ENCODE assay signal across 8 cellular contexts in genomic region chr1:32892368-32893197, GRCh38. TPM values are rescaled to one million over a fixed set of nuclear protein-coding genes. Genes with fewer than 3 reads are reported as not detected.
A peak's percentile ranks its signal among the peaks of the same experiment; 100 is the strongest.
DNase-seq lines count a peak whose midpoint lies in the region; ATAC-seq, FAIRE-seq and TF ChIP-seq lines count a peak whose summit lies in the region.

No MANE protein-coding gene starts in this region.

- H3K27me3 ChIP-seq in SK-N-SH (ENCODE audit: insufficient read depth), result 0 out of 2 replicates have a peak, but pooled peaks cover 5% of the 10 kb centered on the region

- H2AFZ ChIP-seq in SK-N-SH (ENCODE audit: low read depth), result no peak overlapping the region

- FAIRE-seq in A549 (lab: Jason Lieb, UNC), result no peak

- no peak for TF ChIP-seq RAD21 in A549 (conservative IDR thresholded peaks at IDR 0.05 in 1 of 2, IDR thresholded peaks at IDR 0.05 in 1 of 2)
- no peak for TF ChIP-seq RAD21 in SK-N-SH (IDR thresholded peaks at IDR 0.05; ENCODE audit: low read length)

- no peaks in the 10 kb centered on the region for H3K9me2 ChIP-seq in SK-N-SH

- TF ChIP-seq EP300 in A549 (IDR thresholded peaks at IDR 0.05) (no peak), SK-N-SH (IDR thresholded peaks at IDR 0.05; ENCODE audit: borderline replicate concordance in 1 of 2, low read depth in 1 of 2, low read length in 1 of 2) (no peak)

- 86% methylated on average over 20 of the region's 49 CpGs for WGBS in A549 (ENCODE audit: missing lambda C conversion rate)
- 82% methylated on average over 20 of the region's 49 CpGs for WGBS in SK-N-SH (ENCODE audit: low lambda C conversion rate)

- no peaks in the 10 kb centered on the region for H3K79me2 ChIP-seq in SK-N-SH (ENCODE audit: insufficient read depth)

- no peak for TF ChIP-seq POLR2A in A549 (IDR thresholded peaks at IDR 0.05; ENCODE audit: low read length)

- peaks cover 4% of the 10 kb centered on the region for H3F3A ChIP-seq in SK-N-SH (replicated peaks; ENCODE audit: insufficient read depth)

- peak; percentile 63 to 85 for ATAC-seq in A549
- no peak for ATAC-seq in GM18861 (IDR thresholded peaks at IDR 0.05; ENCODE audit: unreplicated experiment)
- no peak for ATAC-seq in GM21381 (IDR thresholded peaks at IDR 0.05; ENCODE audit: unreplicated experiment)

- no peak overlapping the region for H3K9ac ChIP-seq in SK-N-SH

- POLR2A ChIA-PET in A549 (lab: Yijun Ruan, JAX), result no interaction called here
- POLR2A ChIA-PET in SK-N-SH (lab: Yijun Ruan, JAX), result interaction anchor here (0.9 kb wide), 1 partner anchor 9 kb away, joined by 3 read pairs; no protein-coding TSS in a partner anchor

- DNase-seq in A549 (ENCODE audit: low read depth in 1 of 2, low spot score in 1 of 2), result peak; percentile 44 to 51
- DNase-seq in SK-N-SH, result peak; percentile 92
- DNase-seq in choroid plexus epithelial cell (ENCODE audit: low read depth), result peak; percentile 21
- DNase-seq in left kidney (ENCODE audit: low read depth, low spot score), result peak; percentile 69
- peak; percentile 32 to 63 for DNase-seq in stimulated activated CD4-positive, alpha-beta T cell treated with anti-CD3 and anti-CD28 coated beads, Interleukin-4, amount 100 ng/mL, for 48 hours (ENCODE audit: low read depth in 2 of 2)

- no peaks in the 10 kb centered on the region for H4K20me1 ChIP-seq in SK-N-SH (ENCODE audit: insufficient read depth)

- no peaks in the 10 kb centered on the region for H3K36me3 ChIP-seq in SK-N-SH (replicated peaks in 1 of 2; ENCODE audit: control insufficient read depth in 1 of 2, insufficient read depth in 2 of 2, low read length in 1 of 2)

- H3K4me2 ChIP-seq in A549, result peak overlapping the region; percentile 99
- 0 out of 2 replicates have a peak overlapping the region, but pooled peaks have one; percentile 47 for H3K4me2 ChIP-seq in SK-N-SH

- CTCF ChIA-PET in A549 (lab: Yijun Ruan, JAX) (interaction anchor here (0.5 to 3.8 kb wide), 31 partner anchors 10 to 409 kb away, joined by 3 to 15 read pairs (median 4); partner anchors contain the start of genes RNF19B and TMEM54), SK-N-SH (lab: Yijun Ruan, JAX) (interaction anchor here (0.6 to 9.0 kb wide), 27 partner anchors 9 to 203 kb away, joined by 3 to 46 read pairs (median 4); partner anchors contain the start of gene FNDC5)

- H3K4me3 ChIP-seq in A549 (peak overlapping the region; percentile 55), SK-N-SH (ENCODE audit: low read depth in 2 of 2, low read length in 1 of 2) (peak overlapping the region in 1 of 2 experiments; percentile 14; a peak in 3 of 4 replicates), choroid plexus epithelial cell (ENCODE audit: low read depth, low read length) (peak overlapping the region; percentile 49)

- peak overlapping the region; percentile 72 to 88 for H3K27ac ChIP-seq in A549
- H3K27ac ChIP-seq in SK-N-SH (ENCODE audit: low read depth in 2 of 2, low read length in 1 of 2), result no peak overlapping the region

- H3K4me1 ChIP-seq in A549 (0 out of 3 replicates have a peak, but pooled peaks cover 3% of the 10 kb centered on the region), SK-N-SH (ENCODE audit: control insufficient read depth in 1 of 2, insufficient read depth in 2 of 2, low read depth in 1 of 2, low read length in 1 of 2) (peaks cover 0 to 4% of the 10 kb centered on the region in 2 experiments; a peak in 2 of 4 replicates)

- H3K9me3 ChIP-seq in A549 (no peaks in the 10 kb centered on the region), SK-N-SH (no peaks in the 10 kb centered on the region)

- peak; percentile 75 for TF ChIP-seq CTCF in A549 (IDR thresholded peaks at IDR 0.05)
- peak; percentile 58 for TF ChIP-seq CTCF in GM12873 (IDR thresholded peaks at IDR 0.05; ENCODE audit: insufficient read depth, low read depth, low read length, missing control alignments)
- TF ChIP-seq CTCF in SK-N-SH (IDR thresholded peaks at IDR 0.05), result peak; percentile 56
- TF ChIP-seq CTCF in choroid plexus epithelial cell (conservative IDR thresholded peaks at IDR 0.05; ENCODE audit: low read depth, low read length), result peak; percentile 29

TF ChIP-seq in A549, 52 proteins besides CTCF, POLR2A, EP300 and RAD21:
- TF ChIP-seq TFCP2L1 (CRISPR knock-in tag; IDR thresholded peaks at IDR 0.05) (no peak), JUN (IDR thresholded peaks at IDR 0.05) (0 out of 5 replicates have a peak, but pooled peaks of 1 of the 2 experiments have one; percentile 19)

TF ChIP-seq in SK-N-SH, 30 proteins besides CTCF, POLR2A, EP300 and RAD21 (continues in another document):
- TF ChIP-seq POLR2AphosphoS5 (IDR thresholded peaks at IDR 0.05; ENCODE audit: low read depth, low read length) (no peak), REST (IDR thresholded peaks at IDR 0.05; ENCODE audit: low read depth, low read length) (no peak), SMC3 (IDR thresholded peaks at IDR 0.05; ENCODE audit: low read depth, low read length) (no peak), MAX (IDR thresholded peaks at IDR 0.05; ENCODE audit: low read depth) (no peak), RXRA (IDR thresholded peaks at IDR 0.05; ENCODE audit: borderline replicate concordance, low read depth) (no peak), TEAD4 (IDR thresholded peaks at IDR 0.05; ENCODE audit: borderline replicate concordance, insufficient read depth) (no peak), TCF12 (IDR thresholded peaks at IDR 0.05) (no peak), SIN3A (IDR thresholded peaks at IDR 0.05; ENCODE audit: borderline replicate concordance, low read depth, low read length) (no peak), GABPA (IDR thresholded peaks at IDR 0.05; ENCODE audit: low read depth) (no peak), FOXM1 (IDR thresholded peaks at IDR 0.05; ENCODE audit: low read depth) (no peak), MXI1 (IDR thresholded peaks at IDR 0.05; ENCODE audit: low read depth, low read length) (no peak), RFX5 (IDR thresholded peaks at IDR 0.05; ENCODE audit: low read length) (no peak), MEF2A (IDR thresholded peaks at IDR 0.05; ENCODE audit: borderline replicate concordance, low read depth) (no peak), JUND (IDR thresholded peaks at IDR 0.05) (no peak), EZH2phosphoT487 (IDR thresholded peaks at IDR 0.05; ENCODE audit: borderline replicate concordance, low read depth) (no peak), NRF1 (IDR thresholded peaks at IDR 0.05; ENCODE audit: low read depth, low read length) (no peak)

RNA-seq across cellular contexts. Expression of gene HPCA, which starts 6.3 kb away (rescaled TPM):
- polyA plus RNA-seq in A549 (2011; rRNA removed) (0.08 and 0.34 TPM in 2 replicates), A549 (2017; fragmentation: RNase III; extraction: RNeasy Plus Mini Kit Qiagen cat#74134 plus additional on column Dnase treatment) (0.21 to 0.65 TPM (median 0.30 TPM) in 3 replicates), SK-N-SH (2012; rRNA removed) (not detected in 2 replicates)
- 0.08 and 0.13 TPM in 2 replicates for polyA plus RNA-seq in A549 (2012; cell fraction: cytosol; rRNA removed)
- polyA plus RNA-seq in A549 (2012; cell fraction: nucleus; rRNA removed), result 0.13 and 0.20 TPM in 2 replicates
- polyA minus RNA-seq in A549 (2011; rRNA and poly(A)+ RNA removed), result not detected in 2 replicates
- polyA plus RNA-seq in SK-N-SH (2012; cell fraction: cytosol; rRNA removed), result 0.01 and 0.14 TPM in 2 replicates
- 0.14 and 0.27 TPM in 2 replicates for polyA plus RNA-seq in SK-N-SH (2012; cell fraction: nucleus; rRNA removed)

RNA-seq across cellular contexts. Expression of gene TMEM54, which starts 8.6 kb away (rescaled TPM):
- 22.1 and 32.6 TPM in 2 replicates for polyA plus RNA-seq in A549 (2011; rRNA removed)
- 86.4 and 112 TPM in 2 replicates for polyA plus RNA-seq in A549 (2012; cell fraction: cytosol; rRNA removed)
- polyA plus RNA-seq in A549 (2012; cell fraction: nucleus; rRNA removed), result 63.8 and 84.9 TPM in 2 replicates
- polyA plus RNA-seq in A549 (2017; fragmentation: RNase III; extraction: RNeasy Plus Mini Kit Qiagen cat#74134 plus additional on column Dnase treatment), result 26.4 to 31.8 TPM (median 29.7 TPM) in 3 replicates
- 18.9 and 31.1 TPM in 2 replicates for polyA minus RNA-seq in A549 (2011; rRNA and poly(A)+ RNA removed)
- 54.5 and 66.6 TPM in 2 replicates for polyA plus RNA-seq in SK-N-SH (2012; rRNA removed)
- polyA plus RNA-seq in SK-N-SH (2012; cell fraction: cytosol; rRNA removed), result 26.6 and 45.6 TPM in 2 replicates
- 21.9 and 32.8 TPM in 2 replicates for polyA plus RNA-seq in SK-N-SH (2012; cell fraction: nucleus; rRNA removed)

RNA-seq across cellular contexts. Expression of gene FNDC5, which starts 21.9 kb away (rescaled TPM):
- polyA plus RNA-seq in A549 (2011; rRNA removed) (0.26 and 0.78 TPM in 2 replicates), A549 (2017; fragmentation: RNase III; extraction: RNeasy Plus Mini Kit Qiagen cat#74134 plus additional on column Dnase treatment) (0.35 to 0.99 TPM (median 0.98 TPM) in 3 replicates), SK-N-SH (2012; rRNA removed) (0.59 and 0.94 TPM in 2 replicates)
- 0.28 and 0.53 TPM in 2 replicates for polyA plus RNA-seq in A549 (2012; cell fraction: cytosol; rRNA removed)
- 0.39 and 0.71 TPM in 2 replicates for polyA plus RNA-seq in A549 (2012; cell fraction: nucleus; rRNA removed)
- polyA minus RNA-seq in A549 (2011; rRNA and poly(A)+ RNA removed), result 0.97 TPM in 1 of 2 replicates, not detected in the other
- 0.66 and 1.00 TPM in 2 replicates for polyA plus RNA-seq in SK-N-SH (2012; cell fraction: cytosol; rRNA removed)
- 2.2 and 2.5 TPM in 2 replicates for polyA plus RNA-seq in SK-N-SH (2012; cell fraction: nucleus; rRNA removed)

Comparison
In these comparisons a context has a peak if more than half of its experiments do, and no peak if none do; other contexts are left out.
1. ATAC-seq: peak in A549 (2 of 2); none in GM18861 (single experiment) and GM21381 (single experiment).
2. DNase-seq: peak in every context shown above with its lines; median percentile 92 in SK-N-SH; 69 in left kidney; 48 in A549; 48 in stimulated activated CD4-positive, alpha-beta T cell treated with anti-CD3 and anti-CD28 coated beads, Interleukin-4, amount 100 ng/mL, for 48 hours; 21 in choroid plexus epithelial cell.
3. H3K27ac ChIP-seq: peak in A549 (2 of 2); none in SK-N-SH (0 of 2).
4. Of the 12 proteins assayed by ChIP-seq in both A549 and SK-N-SH: peak only in A549: none; only in SK-N-SH: none; in both: CTCF; in neither: 11.
5. Peak in every context shown above with its lines, with median percentiles within 50 percentile points of each other: CTCF ChIP-seq.